In genomic region chr9:117595650-117596049, GRCh38 we compare ENCODE assay signal across 28 cellular contexts.
"Had no signal": no experiment of that assay in that cellular context is flagged by ENCODE, and none has a peak within 500 bp of the region (broad histone marks: within the 10 kb centered on the region; RNA-seq: fewer than 3 reads in every experiment).

No MANE protein-coding gene starts in this region.

- ATAC-seq: activated naive CD4-positive, alpha-beta T cell treated with anti-CD3 and anti-CD28 coated beads, Interleukin-2, amount 50 U/mL, for 72 hours; activated T-cell treated with anti-CD3 and anti-CD28 coated beads, Interleukin-2, amount 50 U/mL, for 72 hours; effector memory CD8-positive, alpha-beta T cell; foreskin keratinocyte; gastrocnemius medialis; heart left ventricle had no signal

- H3K9me3 ChIP-seq: gastrocnemius medialis had no signal

- H3K4me3 ChIP-seq: coronary artery, dorsolateral prefrontal cortex, esophagus muscularis mucosa, gastrocnemius medialis, heart left ventricle had no signal

- H3K36me3 ChIP-seq: brain microvascular endothelial cell, esophagus muscularis mucosa, gastrocnemius medialis, heart left ventricle had no signal

- H3K27me3 ChIP-seq: brain microvascular endothelial cell, dorsolateral prefrontal cortex, esophagus muscularis mucosa, foreskin keratinocyte, gastrocnemius medialis, heart left ventricle had no signal

- FAIRE-seq: astrocyte, bronchial epithelial cell had no signal

- H3K4me1 ChIP-seq: esophagus muscularis mucosa, foreskin keratinocyte, gastrocnemius medialis, heart left ventricle had no signal

- DNase-seq: activated CD4-positive, alpha-beta memory T cell treated with anti-CD3 and anti-CD28 coated beads, Interleukin-2, amount 10 ng/mL, durations not matched to agents 7 days and 5 days; activated CD4-positive, alpha-beta T cell treated with anti-CD3 and anti-CD28 coated beads for 1 hour; activated CD4-positive, alpha-beta T cell treated with anti-CD3 and anti-CD28 coated beads for 4 hours; activated CD4-positive, alpha-beta T cell treated with anti-CD3 and anti-CD28 coated beads, Interleukin-2, amount 10 ng/mL, durations not matched to agents 7 days and 5 days; activated CD4-positive, alpha-beta T cell treated with anti-CD3 and anti-CD28 coated beads, Interleukin-2, amount 50 U/mL, for 4 hours; activated CD8-positive, alpha-beta memory T cell treated with anti-CD3 and anti-CD28 coated beads, Interleukin-2, amount 50 U/mL, for 48 hours; activated gamma-delta T cell; activated naive CD4-positive, alpha-beta T cell; activated naive CD4-positive, alpha-beta T cell treated with anti-CD3 and anti-CD28 coated beads, Interleukin-2, amount 10 ng/mL, durations not matched to agents 7 days and 5 days; activated naive CD8-positive, alpha-beta T cell treated with anti-CD3 and anti-CD28 coated beads, Interleukin-2, amount 10 ng/mL, durations not matched to agents 7 days and 5 days; activated T-cell treated with anti-CD3 and anti-CD28 coated beads for 4 hours; activated T-cell treated with anti-CD3 and anti-CD28 coated beads, Interleukin-2, amount 50 U/mL, for 24 hours; activated T-cell treated with anti-CD3 and anti-CD28 coated beads, Interleukin-2, amount 50 U/mL, for 72 hours; anterior cingulate cortex; brain microvascular endothelial cell; dorsolateral prefrontal cortex; effector memory CD8-positive, alpha-beta T cell; erythroblast; foreskin keratinocyte; gastrocnemius medialis; glutamatergic neuron; heart left ventricle; T-helper 2 cell had no signal

- H3K27ac ChIP-seq: brain microvascular endothelial cell, coronary artery, dorsolateral prefrontal cortex, esophagus muscularis mucosa, foreskin keratinocyte, gastrocnemius medialis, heart left ventricle had no signal
